ENCODE assay signal across 18 cellular contexts in the genomic region with DNA sequence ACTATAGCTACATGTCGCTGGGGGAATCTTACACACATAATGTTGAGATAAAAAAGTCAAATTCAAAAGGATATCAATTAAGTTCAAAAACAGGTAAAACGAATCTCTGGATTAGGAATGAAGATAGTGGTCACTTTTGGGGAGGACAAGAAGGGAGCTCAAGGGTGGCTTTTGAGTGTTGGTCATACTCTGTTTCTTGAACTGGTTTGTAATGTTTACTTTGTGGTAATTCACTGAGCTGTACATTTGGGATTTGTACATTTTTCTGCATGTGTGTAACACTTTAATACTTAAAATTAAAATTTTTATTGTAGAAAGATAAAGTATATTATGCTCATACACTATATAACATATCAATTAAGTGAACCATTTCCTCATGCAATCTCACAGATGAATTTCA. TPM values are rescaled to one million over a fixed set of nuclear protein-coding genes. Genes with fewer than 3 reads are reported as not detected.
A peak's percentile ranks its signal among the peaks of the same experiment; 100 is the strongest.
DNase-seq lines count a peak whose midpoint lies in the region; ATAC-seq and TF ChIP-seq lines count a peak whose summit lies in the region.
"Had no signal": no experiment of that assay in that cellular context is flagged by ENCODE, and none has a peak within 500 bp of the region (broad histone marks: within the 10 kb centered on the region; RNA-seq: fewer than 3 reads in every experiment).

No MANE protein-coding gene starts in this region.

- no peak overlapping the region for H2AFZ ChIP-seq in IMR-90 (replicated peaks; ENCODE audit: low read length, poor library complexity)

- H2BK20ac ChIP-seq in IMR-90 (ENCODE audit: low read depth, low read length), result no peak overlapping the region

- H3K4me2 ChIP-seq in IMR-90 (ENCODE audit: low read depth, low read length), result no peak overlapping the region
- H3K4me2 ChIP-seq: A549, BLaER1 had no signal

- intact Hi-C loops in activated CD4-positive, alpha-beta T cell treated with anti-CD3 and anti-CD28 coated beads for 36 hours (cut with DNase I, micrococcal nuclease), result no loop called here
- intact Hi-C loops in IMR-90 (cut with micrococcal nuclease), result no loop called here

- H3K9me3 ChIP-seq in IMR-90 (ENCODE audit: control insufficient read depth, insufficient read depth, low read length), result no peaks in the 10 kb centered on the region; the same call in 1 of the 2 replicates
- H3K9me3 ChIP-seq: A549 had no signal

- H3K27ac Mint-ChIP-seq in activated CD4-positive, alpha-beta T cell treated with anti-CD3 and anti-CD28 coated beads for 36 hours, result peak overlapping the region; percentile 48
- H3K27ac Mint-ChIP-seq in activated CD4-positive, alpha-beta T cell treated with anti-CD3 and anti-CD28 coated beads, Interleukin-2, amount 10 ng/mL, durations not matched to agents 7 days and 5 days, result no peak overlapping the region
- peak overlapping the region; percentile 68 for H3K27ac Mint-ChIP-seq in neural crest cell (ENCODE audit: unreplicated experiment)
- H3K27ac Mint-ChIP-seq: CD14-positive monocyte; CD8-positive, alpha-beta T cell had no signal

- H4K8ac ChIP-seq in IMR-90 (ENCODE audit: low read depth in 2 of 2, low read length in 2 of 2), result no peak overlapping the region

- H3K79me1 ChIP-seq in IMR-90 (ENCODE audit: low read depth in 1 of 2, low read length in 2 of 2), result peaks cover 13 to 21% of the 10 kb centered on the region in 2 experiments; a peak in 3 of 4 replicates

- no peak for TF ChIP-seq CTCF in IMR-90 (conservative IDR thresholded peaks at IDR 0.05; ENCODE audit: low read depth, low read length)
- no peak for TF ChIP-seq CTCF in neural crest cell (conservative IDR thresholded peaks at IDR 0.05)

- H2BK15ac ChIP-seq in IMR-90 (ENCODE audit: low read depth, low read length), result no peak overlapping the region

- BruUV-seq in IMR-90 (replicated peaks; lab: Mats Ljungman, UMichigan), result no TSS peak

- H2AK9ac ChIP-seq in IMR-90 (replicated peaks; ENCODE audit: low read depth, low read length, poor library complexity), result no peak overlapping the region

- no peak overlapping the region for H3K14ac ChIP-seq in IMR-90 (replicated peaks; ENCODE audit: low read depth, low read length)

- dilution Hi-C loops in IMR-90 (cut with HindIII; ENCODE audit: low sequenced_read_pairs, unreplicated experiment), result no loop called here

- no peaks in the 10 kb centered on the region for H3K27me3 Mint-ChIP-seq in activated CD4-positive, alpha-beta T cell treated with anti-CD3 and anti-CD28 coated beads for 36 hours
- H3K27me3 Mint-ChIP-seq in activated CD4-positive, alpha-beta T cell treated with anti-CD3 and anti-CD28 coated beads, Interleukin-2, amount 10 ng/mL, durations not matched to agents 7 days and 5 days, result no peaks in the 10 kb centered on the region
- no peaks in the 10 kb centered on the region for H3K27me3 Mint-ChIP-seq in neural crest cell (ENCODE audit: low read depth)

- H3K9me1 ChIP-seq in IMR-90 (ENCODE audit: insufficient read depth, low read length), result no peaks in the 10 kb centered on the region

- H3K27ac ChIP-seq in IMR-90 (ENCODE audit: insufficient read depth, low read length), result no peak overlapping the region
- H3K27ac ChIP-seq: 22Rv1, A549, BLaER1 had no signal

- no peak for ATAC-seq in activated CD4-positive, alpha-beta T cell treated with anti-CD3 and anti-CD28 coated beads for 36 hours
- peak; percentile 68 for ATAC-seq in IMR-90 (ENCODE audit: low read depth)
- ATAC-seq: A549; CD8-positive, alpha-beta T cell had no signal

- H3K9me3 Mint-ChIP-seq in activated CD4-positive, alpha-beta T cell treated with anti-CD3 and anti-CD28 coated beads for 36 hours (ENCODE audit: low read depth), result peaks cover 4% of the 10 kb centered on the region
- H3K9me3 Mint-ChIP-seq in activated CD4-positive, alpha-beta T cell treated with anti-CD3 and anti-CD28 coated beads, Interleukin-2, amount 10 ng/mL, durations not matched to agents 7 days and 5 days, result peaks cover 14% of the 10 kb centered on the region
- H3K9me3 Mint-ChIP-seq in neural crest cell, result peaks cover 10% of the 10 kb centered on the region

- no peaks in the 10 kb centered on the region for H3K27me3 ChIP-seq in IMR-90 (ENCODE audit: control insufficient read depth, insufficient read depth, low read length)
- H3K27me3 ChIP-seq: BLaER1 had no signal

- peaks cover 23% of the 10 kb centered on the region for H3K4me1 Mint-ChIP-seq in activated CD4-positive, alpha-beta T cell treated with anti-CD3 and anti-CD28 coated beads for 36 hours
- peaks cover 5% of the 10 kb centered on the region for H3K4me1 Mint-ChIP-seq in activated CD4-positive, alpha-beta T cell treated with anti-CD3 and anti-CD28 coated beads, Interleukin-2, amount 10 ng/mL, durations not matched to agents 7 days and 5 days
- no peaks in the 10 kb centered on the region for H3K4me1 Mint-ChIP-seq in neural crest cell
- H3K4me1 Mint-ChIP-seq: CD14-positive monocyte had no signal

- no peak overlapping the region for H3K4me3 Mint-ChIP-seq in activated CD4-positive, alpha-beta T cell treated with anti-CD3 and anti-CD28 coated beads for 36 hours
- H3K4me3 Mint-ChIP-seq in activated CD4-positive, alpha-beta T cell treated with anti-CD3 and anti-CD28 coated beads, Interleukin-2, amount 10 ng/mL, durations not matched to agents 7 days and 5 days, result no peak overlapping the region
- no peak overlapping the region for H3K4me3 Mint-ChIP-seq in neural crest cell
- H3K4me3 Mint-ChIP-seq: CD14-positive monocyte; CD8-positive, alpha-beta T cell had no signal

- POLR2A ChIA-PET in activated CD4-positive, alpha-beta T cell treated with anti-CD3 and anti-CD28 coated beads for 36 hours (lab: Charles Lee), result no interaction called here
- POLR2A ChIA-PET in activated CD4-positive, alpha-beta T cell treated with anti-CD3 and anti-CD28 coated beads, Interleukin-2, amount 10 ng/mL, durations not matched to agents 7 days and 5 days (lab: Charles Lee), result no interaction called here
- POLR2A ChIA-PET in IMR-90 (lab: Charles Lee; ENCODE audit: unreplicated experiment), result no interaction called here

- H3K36me3 ChIP-seq in IMR-90 (ENCODE audit: control insufficient read depth, insufficient read depth, low read length), result peaks cover 11% of the 10 kb centered on the region

- DNase-seq in activated CD4-positive, alpha-beta T cell treated with anti-CD3 and anti-CD28 coated beads for 36 hours, result no peak
- DNase-seq in activated CD4-positive, alpha-beta T cell treated with anti-CD3 and anti-CD28 coated beads, Interleukin-2, amount 10 ng/mL, durations not matched to agents 7 days and 5 days, result no peak
- peak; percentile 30 for DNase-seq in IMR-90
- peak; percentile 35 for DNase-seq in fibroblast of peridontal ligament (ENCODE audit: extremely low read depth)
- DNase-seq in neural crest cell (ENCODE audit: low read depth, low spot score), result no peak
- no peak for DNase-seq in stimulated activated naive CD4-positive, alpha-beta T cell (lab: John Stamatoyannopoulos, UW)
- DNase-seq in erythroblast (lab: John Stamatoyannopoulos, UW), result no peak
- DNase-seq: AML-193; Calu3; CD8-positive, alpha-beta T cell; DMS79 treated with DMSO at 0.1 percent for 48 hours; GF-D8; GOT3; H7 had no signal

- H3K18ac ChIP-seq in IMR-90 (ENCODE audit: low read depth, low read length), result no peak overlapping the region

- H3K9ac ChIP-seq in IMR-90 (ENCODE audit: low read depth, low read length), result no peak overlapping the region
- H3K9ac ChIP-seq: BLaER1 had no signal

- no peak overlapping the region for H4K5ac ChIP-seq in IMR-90 (ENCODE audit: low read depth, low read length)

- H4K20me1 ChIP-seq in IMR-90 (ENCODE audit: insufficient read depth, low read length), result no peaks in the 10 kb centered on the region
- H4K20me1 ChIP-seq: BLaER1 had no signal

- TF ChIP-seq POLR2A in IMR-90 (IDR thresholded peaks at IDR 0.05; ENCODE audit: low read depth, low read length) (no peak), erythroblast (IDR thresholded peaks at IDR 0.05; ENCODE audit: low read length) (no peak)

- no peak overlapping the region for H2BK5ac ChIP-seq in IMR-90 (ENCODE audit: low read depth, low read length, poor library complexity, severe bottlenecking)

- no peak overlapping the region for H2AK5ac ChIP-seq in IMR-90 (ENCODE audit: low read depth, low read length)

- TF ChIP-seq RAD21 in IMR-90 (IDR thresholded peaks at IDR 0.05; ENCODE audit: low read length), result no peak

- no peak overlapping the region for H3K4ac ChIP-seq in IMR-90 (ENCODE audit: low read depth, low read length)

- no peak overlapping the region for H4K91ac ChIP-seq in IMR-90 (ENCODE audit: insufficient read depth, low read depth, low read length)

- in situ Hi-C loops in IMR-90 (cut with MboI; ENCODE audit: low sequenced_read_pairs), result no loop called here

- H3K56ac ChIP-seq in IMR-90 (ENCODE audit: extremely low read depth, insufficient read depth, low read length), result no peak overlapping the region

- CTCF ChIA-PET in activated CD4-positive, alpha-beta T cell treated with anti-CD3 and anti-CD28 coated beads for 36 hours (lab: Charles Lee), result interaction anchor here (1.6 kb wide), 1 partner anchor 18 kb away, joined by 3 read pairs; no protein-coding TSS in a partner anchor
- CTCF ChIA-PET in activated CD4-positive, alpha-beta T cell treated with anti-CD3 and anti-CD28 coated beads, Interleukin-2, amount 10 ng/mL, durations not matched to agents 7 days and 5 days (lab: Charles Lee), result no interaction called here
- CTCF ChIA-PET in IMR-90 (lab: Yijun Ruan, JAX), result no interaction called here

- H3K36me3 Mint-ChIP-seq in activated CD4-positive, alpha-beta T cell treated with anti-CD3 and anti-CD28 coated beads for 36 hours (ENCODE audit: low read depth), result peaks cover 45% of the 10 kb centered on the region
- H3K36me3 Mint-ChIP-seq in activated CD4-positive, alpha-beta T cell treated with anti-CD3 and anti-CD28 coated beads, Interleukin-2, amount 10 ng/mL, durations not matched to agents 7 days and 5 days (ENCODE audit: low read depth), result peaks cover 40% of the 10 kb centered on the region
- H3K36me3 Mint-ChIP-seq in neural crest cell (ENCODE audit: low read depth), result peaks cover 32% of the 10 kb centered on the region

- no peaks in the 10 kb centered on the region for H3K4me1 ChIP-seq in IMR-90 (ENCODE audit: control insufficient read depth, insufficient read depth, low read length)
- H3K4me1 ChIP-seq: A549, BLaER1 had no signal

- H3K4me3 ChIP-seq in IMR-90 (ENCODE audit: insufficient read depth, low read depth, low read length), result no peak overlapping the region
- H3K4me3 ChIP-seq: A549, BLaER1 had no signal

- H2BK120ac ChIP-seq in IMR-90 (ENCODE audit: low read depth, low read length), result no peak overlapping the region

- no CpG with 5 or more reads among the region's 2 CpGs for WGBS in IMR-90 (ENCODE audit: extremely low coverage in 2 of 2, insufficient read length in 1 of 2), 2 experiments

- no peak overlapping the region for H3K23ac ChIP-seq in IMR-90 (ENCODE audit: low read depth, low read length)

RNA-seq across cellular contexts. Expression of gene KLHL28, which starts 26.6 kb away (rescaled TPM):
- total RNA-seq in activated CD4-positive, alpha-beta T cell treated with anti-CD3 and anti-CD28 coated beads for 36 hours, result 10 to 100 TPM; 11.3 to 12.3 TPM
- total RNA-seq in activated CD4-positive, alpha-beta T cell treated with anti-CD3 and anti-CD28 coated beads, Interleukin-2, amount 10 ng/mL, durations not matched to agents 7 days and 5 days, result 10 to 100 TPM; 16.8 to 17.6 TPM
- total RNA-seq in IMR-90 (2012; rRNA removed) (7.7 and 11.4 TPM in 2 replicates), neural crest cell (13.7 and 15.8 TPM in 2 replicates)
- 2.5 and 2.9 TPM in 2 replicates for polyA plus RNA-seq in IMR-90 (2012; rRNA removed)
- polyA plus RNA-seq in IMR-90 (2012; cell fraction: cytosol; rRNA removed), result 0.67 and 1.2 TPM in 2 replicates
- 0.92 and 3.3 TPM in 2 replicates for polyA plus RNA-seq in IMR-90 (2012; cell fraction: nucleus; rRNA removed; ENCODE audit: low replicate concordance)

RNA-seq across cellular contexts. Expression of gene TOGARAM1, which starts 26.8 kb away (rescaled TPM):
- total RNA-seq in activated CD4-positive, alpha-beta T cell treated with anti-CD3 and anti-CD28 coated beads for 36 hours, result 1 to 10 TPM; 5.7 to 6.6 TPM
- 1 to 10 TPM; 8.4 to 8.7 TPM for total RNA-seq in activated CD4-positive, alpha-beta T cell treated with anti-CD3 and anti-CD28 coated beads, Interleukin-2, amount 10 ng/mL, durations not matched to agents 7 days and 5 days
- total RNA-seq in IMR-90 (2012; rRNA removed) (11.1 and 13.4 TPM in 2 replicates), neural crest cell (14.2 and 15.7 TPM in 2 replicates)
- 2.5 and 3.1 TPM in 2 replicates for polyA plus RNA-seq in IMR-90 (2012; rRNA removed)
- 0.79 and 1.2 TPM in 2 replicates for polyA plus RNA-seq in IMR-90 (2012; cell fraction: cytosol; rRNA removed)
- 1.2 and 10.1 TPM in 2 replicates for polyA plus RNA-seq in IMR-90 (2012; cell fraction: nucleus; rRNA removed; ENCODE audit: low replicate concordance)

Comparison
In these comparisons a context has a peak if more than half of its experiments do, and no peak if none do; other contexts are left out.
1. DNase-seq: peak in IMR-90 (single experiment) and fibroblast of peridontal ligament (single experiment); none in activated CD4-positive, alpha-beta T cell treated with anti-CD3 and anti-CD28 coated beads for 36 hours (single experiment), activated CD4-positive, alpha-beta T cell treated with anti-CD3 and anti-CD28 coated beads, Interleukin-2, amount 10 ng/mL, durations not matched to agents 7 days and 5 days (single experiment), neural crest cell (single experiment), stimulated activated naive CD4-positive, alpha-beta T cell (0 of 6) and erythroblast (0 of 2).